ENCODE assay signal across 16 cellular contexts in genomic region chr4:125849869-125850268, GRCh38.
DNase-seq lines count a peak whose midpoint lies in the region; ATAC-seq and TF ChIP-seq lines count a peak whose summit lies in the region.
"Had no signal": no experiment of that assay in that cellular context is flagged by ENCODE, and none has a peak within 500 bp of the region (broad histone marks: within the 10 kb centered on the region; RNA-seq: fewer than 3 reads in every experiment).

No MANE protein-coding gene starts in this region.

- no peak overlapping the region for H2AFZ ChIP-seq in mesenchymal stem cell (ENCODE audit: low read depth, low read length)

- H3K27me3 ChIP-seq in mesenchymal stem cell (ENCODE audit: control insufficient read depth in 1 of 2, insufficient read depth in 1 of 2, low read length in 2 of 2) (no peaks in the 10 kb centered on the region), dorsolateral prefrontal cortex (peaks cover 0 to 4% (median 0%) of the 10 kb centered on the region in 45 donors)
- H3K27me3 ChIP-seq: ovary had no signal

- TF ChIP-seq CTCF in astrocyte of the spinal cord (IDR thresholded peaks at IDR 0.05; ENCODE audit: low read depth, low read length): no peak
- no peak for TF ChIP-seq CTCF in dorsolateral prefrontal cortex (IDR thresholded peaks at IDR 0.05 in 54 of 56, conservative IDR thresholded peaks at IDR 0.05 in 2 of 56; ENCODE audit: low read depth in 1 of 56, partially characterized antibody in 56 of 56)

- H3K14ac ChIP-seq in mesenchymal stem cell (ENCODE audit: low read length in 2 of 2): no peak overlapping the region

- no peaks in the 10 kb centered on the region for H3K36me3 ChIP-seq in mesenchymal stem cell (ENCODE audit: control insufficient read depth in 1 of 2, insufficient read depth in 2 of 2, low read depth in 1 of 2, low read length in 2 of 2)
- H3K36me3 ChIP-seq: ovary, WERI-Rb-1 had no signal

- H3K27ac ChIP-seq in mesenchymal stem cell (ENCODE audit: low read length, poor library complexity, severe bottlenecking): no peak overlapping the region
- no peak overlapping the region for H3K27ac ChIP-seq in dorsolateral prefrontal cortex
- H3K27ac ChIP-seq: C4-2B, ovary, WERI-Rb-1 had no signal

- H4K8ac ChIP-seq in mesenchymal stem cell (ENCODE audit: low read length): no peak overlapping the region

- H4K91ac ChIP-seq in mesenchymal stem cell (ENCODE audit: low read length): no peak overlapping the region

- H3K4me2 ChIP-seq in mesenchymal stem cell (ENCODE audit: low read length, poor library complexity, severe bottlenecking): no peak overlapping the region

- peak; percentile 52 for DNase-seq in AG20443 (ENCODE audit: low spot score)
- DNase-seq in M059J (ENCODE audit: low read depth): peak; percentile 42
- DNase-seq in astrocyte of the spinal cord (ENCODE audit: low read depth, low spot score): peak; percentile 82
- DNase-seq in mesenchymal stem cell: peak; percentile 31
- DNase-seq in dorsolateral prefrontal cortex: no peak
- no peak for DNase-seq in Kasumi-1 (lab: John Stamatoyannopoulos, UW)
- DNase-seq: DMS53; hippocampal formation; KBM-7; left cardiac atrium; ovary; stimulated activated naive CD4-positive, alpha-beta T cell treated with Interleukin-2 at 50 U/mL for 16 hours; WERI-Rb-1 had no signal

- H3K4ac ChIP-seq in mesenchymal stem cell (ENCODE audit: low read depth in 1 of 2, low read length in 2 of 2): no peak overlapping the region

- H3K18ac ChIP-seq in mesenchymal stem cell (ENCODE audit: low read depth in 1 of 2, low read length in 2 of 2): no peak overlapping the region

- no peaks in the 10 kb centered on the region for H3K9me3 ChIP-seq in mesenchymal stem cell (ENCODE audit: control insufficient read depth, low read length)
- H3K9me3 ChIP-seq: ovary had no signal

- H3K23ac ChIP-seq in mesenchymal stem cell (ENCODE audit: low read length in 2 of 2): no peak overlapping the region

- no peaks in the 10 kb centered on the region for H3K79me1 ChIP-seq in mesenchymal stem cell (replicated peaks; ENCODE audit: low read length, poor library complexity, severe bottlenecking)

- in situ Hi-C loops in astrocyte of the spinal cord (cut with HindIII; ENCODE audit: low sequenced_read_pairs): no loop called here

- no peak overlapping the region for H2BK120ac ChIP-seq in mesenchymal stem cell (ENCODE audit: low read depth, low read length)

- intact Hi-C loops in dorsolateral prefrontal cortex (cut with DNase I): no loop called here

- no peak overlapping the region for H2BK12ac ChIP-seq in mesenchymal stem cell (ENCODE audit: low read length in 2 of 2)

- H2BK15ac ChIP-seq in mesenchymal stem cell (ENCODE audit: low read depth, poor library complexity, severe bottlenecking): no peak overlapping the region

- H3K4me1 ChIP-seq in mesenchymal stem cell (ENCODE audit: control insufficient read depth, insufficient read depth, low read depth, low read length): no peaks in the 10 kb centered on the region

- H2AK5ac ChIP-seq in mesenchymal stem cell (ENCODE audit: low read length, severe bottlenecking): no peak overlapping the region

- no peak overlapping the region for H2BK5ac ChIP-seq in mesenchymal stem cell (ENCODE audit: low read depth, low read length, poor library complexity, severe bottlenecking)

- ATAC-seq in esophagus mucosa: no peak
- no peak for ATAC-seq in HG02678 (IDR thresholded peaks at IDR 0.05; ENCODE audit: unreplicated experiment)
- ATAC-seq: left cardiac atrium had no signal

- H3K4me3 ChIP-seq in astrocyte of the spinal cord (ENCODE audit: low read depth, low read length) (no peak overlapping the region), mesenchymal stem cell (ENCODE audit: insufficient read depth in 1 of 2, low read depth in 1 of 2, low read length in 2 of 2) (no peak overlapping the region), dorsolateral prefrontal cortex (no peak overlapping the region)
- H3K4me3 ChIP-seq: ovary had no signal

- H3K9ac ChIP-seq in mesenchymal stem cell (ENCODE audit: low read length): no peak overlapping the region

Comparison
In these comparisons a context has a peak if more than half of its experiments do, and no peak if none do; other contexts are left out.
1. DNase-seq: peak in AG20443 (single experiment), M059J (single experiment), astrocyte of the spinal cord (single experiment) and mesenchymal stem cell (single experiment); none in dorsolateral prefrontal cortex (0 of 10) and Kasumi-1 (0 of 2).